ENCODE assay signal across 28 cellular contexts in the genomic region with DNA sequence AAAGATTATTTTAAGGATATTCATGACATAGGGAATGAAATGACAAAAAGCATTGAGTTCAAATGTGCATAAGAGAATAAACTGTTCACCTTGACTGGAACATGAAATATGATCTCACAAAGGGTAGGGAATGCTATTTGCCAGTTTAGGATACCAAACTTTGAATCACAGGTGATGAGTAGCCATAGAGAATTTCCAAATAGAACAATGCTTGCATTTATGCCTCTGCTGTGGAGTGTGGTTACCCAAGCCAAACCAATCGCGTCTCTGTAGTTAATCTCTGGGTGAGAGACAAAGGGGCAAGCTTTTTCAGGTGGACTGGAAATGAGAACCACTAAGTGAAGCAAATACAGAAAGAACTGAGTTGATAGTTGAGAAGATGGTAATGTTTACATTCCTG.
"Had no signal": no experiment of that assay in that cellular context is flagged by ENCODE, and none has a peak within 500 bp of the region (broad histone marks: within the 10 kb centered on the region; RNA-seq: fewer than 3 reads in every experiment).

No MANE protein-coding gene starts in this region.

- H3K27me3 Mint-ChIP-seq: memory B cell; naive thymus-derived CD4-positive, alpha-beta T cell; natural killer cell treated with Interleukin-12 subunit alpha and Interleukin-12 subunit beta and Interleukin-15 and Interleukin-18, amount 100 ng/mL, for 72 hours; progenitor cell of endocrine pancreas; stimulated activated memory B cell treated with anti-CD40 and anti-IgM and Interleukin-4, amounts not matched to agents 10 μg/mL and 1 μg/mL and 100 μg/mL, for 72 hours; stimulated activated naive CD8-positive, alpha-beta T cell treated with anti-CD3 and anti-CD28 coated beads, Interleukin-15, amount 100 ng/mL, for 72 hours; type B pancreatic cell had no signal

- H3K4me3 Mint-ChIP-seq: immature natural killer cell; memory B cell; naive thymus-derived CD4-positive, alpha-beta T cell; natural killer cell treated with Interleukin-12 subunit alpha and Interleukin-12 subunit beta and Interleukin-15 and Interleukin-18, amount 100 ng/mL, for 72 hours; stimulated activated memory B cell treated with anti-CD40 and anti-IgM and Interleukin-4, amounts not matched to agents 10 μg/mL and 1 μg/mL and 100 μg/mL, for 72 hours; stimulated activated naive CD8-positive, alpha-beta T cell treated with anti-CD3 and anti-CD28 coated beads, Interleukin-15, amount 100 ng/mL, for 72 hours; type B pancreatic cell had no signal

- H3K36me3 Mint-ChIP-seq: immature natural killer cell; memory B cell; naive thymus-derived CD4-positive, alpha-beta T cell; natural killer cell treated with Interleukin-12 subunit alpha and Interleukin-12 subunit beta and Interleukin-15 and Interleukin-18, amount 100 ng/mL, for 72 hours; stimulated activated memory B cell treated with anti-CD40 and anti-IgM and Interleukin-4, amounts not matched to agents 10 μg/mL and 1 μg/mL and 100 μg/mL, for 72 hours; type B pancreatic cell had no signal

- H3K4me3 ChIP-seq: left ventricle myocardium inferior, lung, mucosa of descending colon, ovary, sigmoid colon, tibial nerve, vagina had no signal

- H3K27ac ChIP-seq: left ventricle myocardium inferior, ovary, sigmoid colon, tibial nerve, vagina had no signal

- H3K9me3 Mint-ChIP-seq: stimulated activated memory B cell treated with anti-CD40 and anti-IgM and Interleukin-4, amounts not matched to agents 10 μg/mL and 1 μg/mL and 100 μg/mL, for 72 hours; type B pancreatic cell had no signal

- H3K27me3 ChIP-seq: ovary, sigmoid colon, tibial nerve, vagina had no signal

- H3K4me1 ChIP-seq: left ventricle myocardium inferior, sigmoid colon, tibial nerve, vagina had no signal

- ATAC-seq: left colon; mucosa of descending colon; naive thymus-derived CD4-positive, alpha-beta T cell; natural killer cell treated with Interleukin-12 subunit alpha and Interleukin-12 subunit beta and Interleukin-15 and Interleukin-18, amount 100 ng/mL, for 72 hours; right cardiac atrium; stimulated activated memory B cell treated with anti-CD40 and anti-IgM and Interleukin-4, amounts not matched to agents 10 μg/mL and 1 μg/mL and 100 μg/mL, for 72 hours; stimulated activated naive CD8-positive, alpha-beta T cell treated with anti-CD3 and anti-CD28 coated beads, Interleukin-15, amount 100 ng/mL, for 72 hours had no signal

- FAIRE-seq: islet of Langerhans, kidney, small intestine had no signal

- H3K36me3 ChIP-seq: left ventricle myocardium inferior, ovary, sigmoid colon, tibial nerve, vagina had no signal

- H3K27ac Mint-ChIP-seq: immature natural killer cell; memory B cell; natural killer cell treated with Interleukin-12 subunit alpha and Interleukin-12 subunit beta and Interleukin-15 and Interleukin-18, amount 100 ng/mL, for 72 hours; progenitor cell of endocrine pancreas; stimulated activated memory B cell treated with anti-CD40 and anti-IgM and Interleukin-4, amounts not matched to agents 10 μg/mL and 1 μg/mL and 100 μg/mL, for 72 hours; stimulated activated naive CD8-positive, alpha-beta T cell treated with anti-CD3 and anti-CD28 coated beads, Interleukin-15, amount 100 ng/mL, for 72 hours; type B pancreatic cell had no signal

- H3K9me3 ChIP-seq: left ventricle myocardium inferior, mucosa of descending colon, ovary, sigmoid colon, tibial nerve, vagina had no signal

- DNase-seq: hypothalamus; immature natural killer cell; kidney; left colon; left ventricle myocardium inferior; midbrain; mucosa of descending colon; naive thymus-derived CD4-positive, alpha-beta T cell; ovary; right cardiac atrium; sigmoid colon; small intestine; stimulated activated CD4-positive, alpha-beta T cell treated with anti-CD3 and anti-CD28 coated beads, Interleukin-1b, Interleukin-23, amount 100 ng/mL, for 48 hours; stimulated activated CD4-positive, alpha-beta T cell treated with anti-CD3 and anti-CD28 coated beads, Interleukin-2, amount 100 ng/mL, for 48 hours; stimulated activated CD4-positive, alpha-beta T cell treated with anti-CD3 and anti-CD28 coated beads, Interleukin-4, amount 100 ng/mL, for 4 hours; stimulated activated CD8-positive, alpha-beta memory T cell treated with anti-CD3 and anti-CD28 coated beads, Interleukin-4, amount 100 ng/mL, for 48 hours; stimulated activated naive CD4-positive, alpha-beta T cell treated with Interleukin-2 at 50 U/mL for 16 hours; stimulated activated naive CD8-positive, alpha-beta T cell treated with anti-CD3 and anti-CD28 coated beads, Interleukin-15, amount 100 ng/mL, for 72 hours; substantia nigra had no signal

- H3K4me1 Mint-ChIP-seq: immature natural killer cell; memory B cell; naive thymus-derived CD4-positive, alpha-beta T cell; stimulated activated memory B cell treated with anti-CD40 and anti-IgM and Interleukin-4, amounts not matched to agents 10 μg/mL and 1 μg/mL and 100 μg/mL, for 72 hours; stimulated activated naive CD8-positive, alpha-beta T cell treated with anti-CD3 and anti-CD28 coated beads, Interleukin-15, amount 100 ng/mL, for 72 hours had no signal
